In the genomic region with DNA sequence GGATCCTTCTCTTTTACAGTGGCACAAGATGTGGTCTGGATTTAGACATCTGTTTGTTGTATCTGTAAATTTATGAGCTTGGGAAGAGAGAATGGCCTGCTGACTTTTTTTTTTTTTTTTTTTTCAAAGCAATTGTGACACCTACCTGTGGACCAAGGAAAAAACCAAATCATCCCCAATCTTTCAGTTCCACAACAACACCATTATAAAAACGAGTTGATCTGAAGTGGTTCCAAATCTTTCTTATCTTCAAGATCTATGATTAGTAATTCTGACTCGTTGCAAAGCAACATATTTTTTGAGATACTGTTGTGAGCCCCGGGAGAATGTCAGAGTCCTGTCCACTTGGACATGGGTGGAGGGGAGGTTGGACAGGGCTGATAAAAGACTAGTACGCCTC, we compare ENCODE assay signal across 14 cellular contexts. TPM values are rescaled to one million over a fixed set of nuclear protein-coding genes. Genes with fewer than 3 reads are reported as not detected.
DNase-seq lines count a peak whose midpoint lies in the region; TF ChIP-seq lines count a peak whose summit lies in the region.
"Had no signal": no experiment of that assay in that cellular context is flagged by ENCODE, and none has a peak within 500 bp of the region (broad histone marks: within the 10 kb centered on the region; RNA-seq: fewer than 3 reads in every experiment).

No MANE protein-coding gene starts in this region.

- 21 to 34% methylated on average over 4 of the region's 4 CpGs for WGBS in esophagus squamous epithelium, 2 donors

- peaks cover 5 to 50% (median 8%) of the 10 kb centered on the region in 3 donors for H3K4me1 ChIP-seq in esophagus squamous epithelium

- peak; percentile 51 for TF ChIP-seq CTCF in VCaP (conservative IDR thresholded peaks at IDR 0.05)
- no peak for TF ChIP-seq CTCF in glutamatergic neuron (IDR thresholded peaks at IDR 0.05; ENCODE audit: partially characterized antibody, unreplicated experiment)
- TF ChIP-seq CTCF in esophagus squamous epithelium (IDR thresholded peaks at IDR 0.05): no peak

- H3K4me3 ChIP-seq in esophagus squamous epithelium: no peak overlapping the region

- H3K27ac ChIP-seq in VCaP (0 out of 2 replicates have a peak overlapping the region, but pooled peaks have one; percentile 10), esophagus squamous epithelium (no peak overlapping the region)

- H3K27ac Mint-ChIP-seq in activated CD4-positive, alpha-beta T cell treated with anti-CD3 and anti-CD28 coated beads, Interleukin-2, amount 10 ng/mL, durations not matched to agents 24 days and 14 days: no peak overlapping the region
- no peak overlapping the region for H3K27ac Mint-ChIP-seq in glutamatergic neuron (ENCODE audit: unreplicated experiment)
- H3K27ac Mint-ChIP-seq in activated T-helper 2 cell treated with anti-CD3 and anti-CD28 coated beads, Interferon-gamma antibody, Interleukin-2, Interleukin-4, amounts not matched to agents 10 μg/mL and 5 μg/mL and 100 μg/mL, durations not matched to agents 14 hours and 24 hours and 36 hours: no peak overlapping the region
- H3K27ac Mint-ChIP-seq: activated CD4-positive, alpha-beta T cell treated with anti-CD3 and anti-CD28 coated beads, Interleukin-2, amount 10 ng/mL, durations not matched to agents 7 days and 5 days; memory B cell had no signal

- DNase-seq in activated CD4-positive, alpha-beta T cell treated with anti-CD3 and anti-CD28 coated beads, Interleukin-2, amount 10 ng/mL, durations not matched to agents 24 days and 14 days: peak; percentile 13
- no peak for DNase-seq in activated CD4-positive, alpha-beta T cell treated with anti-CD3 and anti-CD28 coated beads for 48 hours
- DNase-seq in glutamatergic neuron (no peak), iPS-NIHi7 (ENCODE audit: extremely low spot score) (no peak), esophagus squamous epithelium (lab: John Stamatoyannopoulos, UW) (no peak), NCI-H510A treated with DMSO at 0.1 percent for 48 hours (lab: John Stamatoyannopoulos, UW) (no peak)
- DNase-seq in activated T-helper 2 cell treated with anti-CD3 and anti-CD28 coated beads, Interferon-gamma antibody, Interleukin-2, Interleukin-4, amounts not matched to agents 10 μg/mL and 5 μg/mL and 100 μg/mL, durations not matched to agents 14 hours and 24 hours and 36 hours (ENCODE audit: low spot score): no peak
- DNase-seq: activated CD4-positive, alpha-beta T cell treated with anti-CD3 and anti-CD28 coated beads, Interleukin-2, amount 10 ng/mL, durations not matched to agents 7 days and 5 days; Calu3; NCI-H1930; SW 1271 had no signal

- peaks cover 13% of the 10 kb centered on the region for H3K9me3 Mint-ChIP-seq in activated CD4-positive, alpha-beta T cell treated with anti-CD3 and anti-CD28 coated beads, Interleukin-2, amount 10 ng/mL, durations not matched to agents 24 days and 14 days
- H3K9me3 Mint-ChIP-seq in glutamatergic neuron (ENCODE audit: unreplicated experiment): peaks cover 8% of the 10 kb centered on the region
- H3K9me3 Mint-ChIP-seq in activated T-helper 2 cell treated with anti-CD3 and anti-CD28 coated beads, Interferon-gamma antibody, Interleukin-2, Interleukin-4, amounts not matched to agents 10 μg/mL and 5 μg/mL and 100 μg/mL, durations not matched to agents 14 hours and 24 hours and 36 hours: peaks cover 3% of the 10 kb centered on the region
- H3K9me3 Mint-ChIP-seq: activated CD4-positive, alpha-beta T cell treated with anti-CD3 and anti-CD28 coated beads, Interleukin-2, amount 10 ng/mL, durations not matched to agents 7 days and 5 days; memory B cell had no signal

- H3K4me1 Mint-ChIP-seq in activated CD4-positive, alpha-beta T cell treated with anti-CD3 and anti-CD28 coated beads, Interleukin-2, amount 10 ng/mL, durations not matched to agents 24 days and 14 days: peaks cover 3% of the 10 kb centered on the region
- H3K4me1 Mint-ChIP-seq in glutamatergic neuron (ENCODE audit: low read depth, unreplicated experiment): peaks cover 37% of the 10 kb centered on the region
- H3K4me1 Mint-ChIP-seq in activated T-helper 2 cell treated with anti-CD3 and anti-CD28 coated beads, Interferon-gamma antibody, Interleukin-2, Interleukin-4, amounts not matched to agents 10 μg/mL and 5 μg/mL and 100 μg/mL, durations not matched to agents 14 hours and 24 hours and 36 hours (ENCODE audit: low read depth): no peaks in the 10 kb centered on the region

- H3K9me3 ChIP-seq in esophagus squamous epithelium: no peaks in the 10 kb centered on the region

- intact Hi-C loops in activated CD4-positive, alpha-beta T cell treated with anti-CD3 and anti-CD28 coated beads, Interleukin-2, amount 10 ng/mL, durations not matched to agents 24 days and 14 days (cut with micrococcal nuclease): loop anchor here (5.0 kb wide), 1 partner anchor 856 kb away; no protein-coding TSS in a partner anchor
- intact Hi-C loops in esophagus squamous epithelium (cut with DNase I): no loop called here
- intact Hi-C loops in activated T-helper 2 cell treated with anti-CD3 and anti-CD28 coated beads, Interferon-gamma antibody, Interleukin-2, Interleukin-4, amounts not matched to agents 10 μg/mL and 5 μg/mL and 100 μg/mL, durations not matched to agents 14 hours and 24 hours and 36 hours (cut with micrococcal nuclease): no loop called here

- peaks cover 0 to 16% (median 0%) of the 10 kb centered on the region in 3 donors for H3K36me3 ChIP-seq in esophagus squamous epithelium

- peaks cover 61% of the 10 kb centered on the region for H3K27me3 Mint-ChIP-seq in activated CD4-positive, alpha-beta T cell treated with anti-CD3 and anti-CD28 coated beads, Interleukin-2, amount 10 ng/mL, durations not matched to agents 24 days and 14 days
- H3K27me3 Mint-ChIP-seq in glutamatergic neuron (ENCODE audit: unreplicated experiment): peaks cover 17% of the 10 kb centered on the region
- H3K27me3 Mint-ChIP-seq in activated T-helper 2 cell treated with anti-CD3 and anti-CD28 coated beads, Interferon-gamma antibody, Interleukin-2, Interleukin-4, amounts not matched to agents 10 μg/mL and 5 μg/mL and 100 μg/mL, durations not matched to agents 14 hours and 24 hours and 36 hours (ENCODE audit: low read depth): peaks cover 62% of the 10 kb centered on the region

- H3K36me3 Mint-ChIP-seq in activated CD4-positive, alpha-beta T cell treated with anti-CD3 and anti-CD28 coated beads, Interleukin-2, amount 10 ng/mL, durations not matched to agents 24 days and 14 days (ENCODE audit: low read depth): peaks cover 6% of the 10 kb centered on the region
- peaks cover 15% of the 10 kb centered on the region for H3K36me3 Mint-ChIP-seq in glutamatergic neuron (ENCODE audit: unreplicated experiment)
- peaks cover 3% of the 10 kb centered on the region for H3K36me3 Mint-ChIP-seq in activated T-helper 2 cell treated with anti-CD3 and anti-CD28 coated beads, Interferon-gamma antibody, Interleukin-2, Interleukin-4, amounts not matched to agents 10 μg/mL and 5 μg/mL and 100 μg/mL, durations not matched to agents 14 hours and 24 hours and 36 hours (ENCODE audit: low read depth)

- no peak overlapping the region for H3K4me3 Mint-ChIP-seq in activated CD4-positive, alpha-beta T cell treated with anti-CD3 and anti-CD28 coated beads, Interleukin-2, amount 10 ng/mL, durations not matched to agents 24 days and 14 days
- peak overlapping the region; percentile 58 for H3K4me3 Mint-ChIP-seq in glutamatergic neuron (ENCODE audit: unreplicated experiment)
- no peak overlapping the region for H3K4me3 Mint-ChIP-seq in activated T-helper 2 cell treated with anti-CD3 and anti-CD28 coated beads, Interferon-gamma antibody, Interleukin-2, Interleukin-4, amounts not matched to agents 10 μg/mL and 5 μg/mL and 100 μg/mL, durations not matched to agents 14 hours and 24 hours and 36 hours (ENCODE audit: low read depth)
- H3K4me3 Mint-ChIP-seq: activated CD4-positive, alpha-beta T cell treated with anti-CD3 and anti-CD28 coated beads, Interleukin-2, amount 10 ng/mL, durations not matched to agents 7 days and 5 days; memory B cell had no signal

- no peak for TF ChIP-seq POLR2A in esophagus squamous epithelium (IDR thresholded peaks at IDR 0.05)

- H3K27me3 ChIP-seq in esophagus squamous epithelium: peaks cover 0 to 98% (median 3%) of the 10 kb centered on the region in 4 donors

RNA-seq across cellular contexts. Expression of a gene that starts 4.8 kb away (rescaled TPM):
- not detected in 2 replicates for total RNA-seq in activated CD4-positive, alpha-beta T cell treated with anti-CD3 and anti-CD28 coated beads, Interleukin-2, amount 10 ng/mL, durations not matched to agents 24 days and 14 days
- total RNA-seq in glutamatergic neuron (ENCODE audit: unreplicated experiment): 60.7 TPM
- total RNA-seq in esophagus squamous epithelium: 1 to 10 TPM; 5.0 to 7.6 (median 6.0) TPM
- not detected in 2 replicates for total RNA-seq in activated T-helper 2 cell treated with anti-CD3 and anti-CD28 coated beads, Interferon-gamma antibody, Interleukin-2, Interleukin-4, amounts not matched to agents 10 μg/mL and 5 μg/mL and 100 μg/mL, durations not matched to agents 14 hours and 24 hours and 36 hours
- total RNA-seq: activated CD4-positive, alpha-beta T cell treated with anti-CD3 and anti-CD28 coated beads, Interleukin-2, amount 10 ng/mL, durations not matched to agents 7 days and 5 days; Calu3; endothelial cell of umbilical vein had no signal
